In genomic region chr10:50590935-50591334, GRCh38 we compare ENCODE assay signal across 22 cellular contexts.
"Had no signal": no experiment of that assay in that cellular context is flagged by ENCODE, and none has a peak within 500 bp of the region (broad histone marks: within the 10 kb centered on the region; RNA-seq: fewer than 3 reads in every experiment).

No MANE protein-coding gene starts in this region.

- H3K36me3 ChIP-seq: neural progenitor cell had no signal

- H2AFZ ChIP-seq: neural progenitor cell, parathyroid adenoma had no signal

- H3K4me2 ChIP-seq: neural progenitor cell had no signal

- H3K36me3 Mint-ChIP-seq: natural killer cell treated with Interleukin-12 subunit alpha and Interleukin-12 subunit beta and Interleukin-15 and Interleukin-18, amount 100 ng/mL, for 72 hours had no signal

- H3K4me1 Mint-ChIP-seq: mesothelial cell of epicardium had no signal

- H3K27ac ChIP-seq: neural progenitor cell, parathyroid adenoma, sigmoid colon, testis, tibial artery, upper lobe of left lung had no signal

- FAIRE-seq: frontal cortex, kidney, urothelium cell line had no signal

- H3K4me3 ChIP-seq: mucosa of descending colon, neural progenitor cell, sigmoid colon, testis, tibial artery, upper lobe of left lung had no signal

- H3K4me3 Mint-ChIP-seq: mesothelial cell of epicardium; natural killer cell treated with Interleukin-12 subunit alpha and Interleukin-12 subunit beta and Interleukin-15 and Interleukin-18, amount 100 ng/mL, for 72 hours; neural progenitor cell; stimulated activated effector memory CD8-positive, alpha-beta T cell treated with anti-CD3 and anti-CD28 coated beads, Interleukin-12 subunit alpha, Interleukin-12 subunit beta, amount 100 ng/mL, for 72 hours had no signal

- H3K27ac Mint-ChIP-seq: mesothelial cell of epicardium; natural killer cell treated with Interleukin-12 subunit alpha and Interleukin-12 subunit beta and Interleukin-15 and Interleukin-18, amount 100 ng/mL, for 72 hours; neural progenitor cell; progenitor cell of endocrine pancreas; stimulated activated effector memory CD8-positive, alpha-beta T cell treated with anti-CD3 and anti-CD28 coated beads, Interleukin-12 subunit alpha, Interleukin-12 subunit beta, amount 100 ng/mL, for 72 hours had no signal

- H3K9me3 Mint-ChIP-seq: mesothelial cell of epicardium; naive B cell; natural killer cell treated with Interleukin-12 subunit alpha and Interleukin-12 subunit beta and Interleukin-15 and Interleukin-18, amount 100 ng/mL, for 72 hours; neural progenitor cell; stimulated activated effector memory CD8-positive, alpha-beta T cell treated with anti-CD3 and anti-CD28 coated beads, Interleukin-12 subunit alpha, Interleukin-12 subunit beta, amount 100 ng/mL, for 72 hours had no signal

- H3K9ac ChIP-seq: neural progenitor cell, parathyroid adenoma had no signal

- H3K27me3 Mint-ChIP-seq: naive B cell; natural killer cell treated with Interleukin-12 subunit alpha and Interleukin-12 subunit beta and Interleukin-15 and Interleukin-18, amount 100 ng/mL, for 72 hours; progenitor cell of endocrine pancreas had no signal

- DNase-seq: cortex of kidney; kidney; mesenchymal stem cell; mucosa of descending colon; naive B cell; sigmoid colon; stimulated activated CD4-positive, alpha-beta T cell treated with anti-CD3 and anti-CD28 coated beads, Interleukin-2, amount 100 ng/mL, for 24 hours; stimulated activated CD4-positive, alpha-beta T cell treated with anti-CD3 and anti-CD28 coated beads, Interleukin-4, amount 100 ng/mL, for 24 hours; stimulated activated naive CD8-positive, alpha-beta T cell treated with anti-CD3 and anti-CD28 coated beads, Interleukin-15, Interleukin-2, amounts not matched to agents 100 U/mL and 50 U/mL, for 24 hours; substantia nigra; testis; tibial artery; upper lobe of left lung had no signal

- ATAC-seq: left lobe of liver; mucosa of descending colon; natural killer cell treated with Interleukin-12 subunit alpha and Interleukin-12 subunit beta and Interleukin-15 and Interleukin-18, amount 100 ng/mL, for 72 hours; stimulated activated effector memory CD8-positive, alpha-beta T cell treated with anti-CD3 and anti-CD28 coated beads, Interleukin-12 subunit alpha, Interleukin-12 subunit beta, amount 100 ng/mL, for 72 hours; stimulated activated naive CD8-positive, alpha-beta T cell treated with anti-CD3 and anti-CD28 coated beads, Interleukin-15, Interleukin-2, amounts not matched to agents 100 U/mL and 50 U/mL, for 24 hours had no signal

- H3K27me3 ChIP-seq: neural progenitor cell, sigmoid colon, testis, tibial artery, upper lobe of left lung had no signal

- H3K9me3 ChIP-seq: mucosa of descending colon, sigmoid colon, testis, tibial artery, upper lobe of left lung had no signal

- H3K4me1 ChIP-seq: neural progenitor cell, testis had no signal
